8 cellular contexts compared by ENCODE assay signal in the genomic region with DNA sequence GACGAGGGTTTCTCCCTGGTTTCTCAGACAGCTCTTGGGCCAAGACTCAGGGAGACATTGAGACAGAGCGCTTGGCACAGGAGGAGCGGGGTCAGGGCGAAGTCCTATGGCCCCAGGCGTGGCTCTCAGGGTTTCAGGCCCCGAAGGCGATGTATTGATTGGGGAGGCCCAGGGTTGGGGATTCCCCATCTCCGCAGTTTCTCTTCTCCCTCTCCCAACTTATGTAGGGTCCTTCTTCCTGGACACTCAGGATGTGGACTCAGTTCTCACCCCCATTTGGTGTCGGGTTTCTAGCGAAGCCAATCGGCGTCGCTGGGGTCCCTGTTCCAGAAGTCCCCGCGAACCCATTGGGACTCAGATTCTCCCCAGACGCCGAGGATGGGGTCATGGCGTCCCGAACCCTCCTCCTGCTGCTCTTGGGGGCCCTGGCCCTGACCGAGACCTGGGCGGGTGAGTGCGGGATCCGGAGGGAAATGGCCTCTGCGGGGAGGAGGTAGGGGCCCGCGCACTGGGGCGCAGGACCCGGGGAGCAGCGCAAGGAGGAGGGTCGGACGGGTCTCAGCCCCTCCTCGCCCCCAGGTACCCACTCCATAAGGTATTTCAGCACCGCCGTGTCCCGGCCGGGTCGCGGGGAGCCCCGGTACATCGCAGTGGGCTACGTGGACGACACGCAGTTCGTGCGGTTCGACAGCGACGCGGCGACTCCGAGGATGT. TPM values are rescaled to one million over a fixed set of nuclear protein-coding genes. Genes with fewer than 3 reads are reported as not detected.
A peak's percentile ranks its signal among the peaks of the same experiment; 100 is the strongest.
DNase-seq lines count a peak whose midpoint lies in the region; ATAC-seq and TF ChIP-seq lines count a peak whose summit lies in the region.

No MANE protein-coding gene starts in this region.

- peak overlapping the region in 7 of 8 donors; percentile 42 to 74 (median 65) for H3K4me3 ChIP-seq in spleen

- peak overlapping the region in 7 of 8 donors; percentile 83 to 98 (median 96) for H3K27ac ChIP-seq in spleen

- intact Hi-C loops in activated T-helper 2 cell treated with anti-CD3 and anti-CD28 coated beads, Interferon-gamma antibody, Interleukin-2, Interleukin-4, amounts not matched to agents 10 μg/mL and 5 μg/mL and 100 μg/mL, durations not matched to agents 14 hours and 24 hours and 36 hours (cut with micrococcal nuclease): loop anchor here (2.0 to 10.0 kb wide), 3 partner anchors 17 to 61 kb away; partner anchors contain the start of gene HLA-A
- intact Hi-C loops in left ventricle myocardium superior (cut with micrococcal nuclease): no loop called here
- intact Hi-C loops in spleen (cut with DNase I; ENCODE audit: low total_unique reads): no loop called here

- peak overlapping the region; percentile 91 for H3K27ac Mint-ChIP-seq in activated T-helper 2 cell treated with anti-CD3 and anti-CD28 coated beads, Interferon-gamma antibody, Interleukin-2, Interleukin-4, amounts not matched to agents 10 μg/mL and 5 μg/mL and 100 μg/mL, durations not matched to agents 14 hours and 24 hours and 36 hours

- no peaks in the 10 kb centered on the region for H3K9me3 ChIP-seq in spleen

- no peaks in the 10 kb centered on the region for H3K27me3 ChIP-seq in spleen (replicated peaks in 1 of 7)

- WGBS in spleen, 5 donors: 2 to 86% (median 14%) methylated on average over 8 to 51 of the region's 51 CpGs; no CpG with 5 or more reads in 1 of the 5 donors

- peaks cover 3% of the 10 kb centered on the region for H3K9me3 Mint-ChIP-seq in activated T-helper 2 cell treated with anti-CD3 and anti-CD28 coated beads, Interferon-gamma antibody, Interleukin-2, Interleukin-4, amounts not matched to agents 10 μg/mL and 5 μg/mL and 100 μg/mL, durations not matched to agents 14 hours and 24 hours and 36 hours

- TF ChIP-seq POLR2A in GM18505 (IDR thresholded peaks at IDR 0.05; ENCODE audit: borderline replicate concordance, extremely low read depth, insufficient read depth, insufficient read length): no peak
- no peak for TF ChIP-seq POLR2A in spleen (IDR thresholded peaks at IDR 0.05)

- no peak for TF ChIP-seq CTCF in spleen (IDR thresholded peaks at IDR 0.05 in 8 of 11, conservative IDR thresholded peaks at IDR 0.05 in 3 of 11)

- H3K4me1 Mint-ChIP-seq in activated T-helper 2 cell treated with anti-CD3 and anti-CD28 coated beads, Interferon-gamma antibody, Interleukin-2, Interleukin-4, amounts not matched to agents 10 μg/mL and 5 μg/mL and 100 μg/mL, durations not matched to agents 14 hours and 24 hours and 36 hours (ENCODE audit: low read depth): peaks cover 27% of the 10 kb centered on the region

- H3K36me3 ChIP-seq in spleen: no peaks in the 10 kb centered on the region

- peaks cover under 1% of the 10 kb centered on the region for H3K27me3 Mint-ChIP-seq in activated T-helper 2 cell treated with anti-CD3 and anti-CD28 coated beads, Interferon-gamma antibody, Interleukin-2, Interleukin-4, amounts not matched to agents 10 μg/mL and 5 μg/mL and 100 μg/mL, durations not matched to agents 14 hours and 24 hours and 36 hours (ENCODE audit: low read depth)

- no peak for DNase-seq in activated T-helper 2 cell treated with anti-CD3 and anti-CD28 coated beads, Interferon-gamma antibody, Interleukin-2, Interleukin-4, amounts not matched to agents 10 μg/mL and 5 μg/mL and 100 μg/mL, durations not matched to agents 14 hours and 24 hours and 36 hours (ENCODE audit: low spot score)
- DNase-seq in left ventricle myocardium superior (peak; percentile 62), spleen (no peak), GM19240 (ENCODE audit: insufficient read length, low spot score) (no peak), RPMI8226 (no peak), NCI-H2029 (lab: John Stamatoyannopoulos, UW) (no peak)

- peaks cover 3 to 19% (median 5%) of the 10 kb centered on the region in 6 donors for H3K4me1 ChIP-seq in spleen

- peaks cover 25% of the 10 kb centered on the region for H3K36me3 Mint-ChIP-seq in activated T-helper 2 cell treated with anti-CD3 and anti-CD28 coated beads, Interferon-gamma antibody, Interleukin-2, Interleukin-4, amounts not matched to agents 10 μg/mL and 5 μg/mL and 100 μg/mL, durations not matched to agents 14 hours and 24 hours and 36 hours (ENCODE audit: low read depth)

- ATAC-seq in GM18505 (IDR thresholded peaks at IDR 0.05; ENCODE audit: unreplicated experiment) (peak; percentile 38), HG03159 (IDR thresholded peaks at IDR 0.05; ENCODE audit: unreplicated experiment) (peak; percentile 30), left ventricle myocardium superior (peak; percentile 67)

- peak overlapping the region; percentile 88 for H3K4me3 Mint-ChIP-seq in activated T-helper 2 cell treated with anti-CD3 and anti-CD28 coated beads, Interferon-gamma antibody, Interleukin-2, Interleukin-4, amounts not matched to agents 10 μg/mL and 5 μg/mL and 100 μg/mL, durations not matched to agents 14 hours and 24 hours and 36 hours (ENCODE audit: low read depth)

RNA-seq across cellular contexts. Expression of gene HLA-A, which starts 16.1 kb away (rescaled TPM):
- 1,569 and 1,592 TPM in 2 replicates for total RNA-seq in activated T-helper 2 cell treated with anti-CD3 and anti-CD28 coated beads, Interferon-gamma antibody, Interleukin-2, Interleukin-4, amounts not matched to agents 10 μg/mL and 5 μg/mL and 100 μg/mL, durations not matched to agents 14 hours and 24 hours and 36 hours
- total RNA-seq in left ventricle myocardium superior (256 TPM), spleen (1,000 to 10,000 TPM; 1,154 to 1,886 (median 1,537) TPM)
- polyA plus RNA-seq in spleen: 1,000 to 10,000 TPM; 1,280 to 1,749 (median 1,625) TPM
